ENCODE assay signal across 16 cellular contexts in genomic region chr7:132256721-132257212, GRCh38.
DNase-seq lines count a peak whose midpoint lies in the region; ATAC-seq and TF ChIP-seq lines count a peak whose summit lies in the region.
"Had no signal": no experiment of that assay in that cellular context is flagged by ENCODE, and none has a peak within 500 bp of the region (broad histone marks: within the 10 kb centered on the region; RNA-seq: fewer than 3 reads in every experiment).

No MANE protein-coding gene starts in this region.

- H3K27ac ChIP-seq in right atrium auricular region (no peak overlapping the region), VCaP (peak overlapping the region; percentile 100), esophagus squamous epithelium (peak overlapping the region in 3 of 4 donors; percentile 75 to 80 (median 79))
- H3K27ac ChIP-seq: Peyer's patch had no signal

- DNase-seq in left ventricle myocardium superior (no peak), right atrium auricular region (ENCODE audit: low spot score) (no peak), esophagus squamous epithelium (lab: John Stamatoyannopoulos, UW) (no peak), DMS 273 (lab: John Stamatoyannopoulos, UW; ENCODE audit: unreplicated experiment) (no peak)
- DNase-seq in activated T-cell treated with anti-CD3 and anti-CD28 coated beads, Interleukin-2, amount 50 U/mL, for 48 hours: no peak
- DNase-seq: DMS53, GDM1, H7, HFFc6, KG1, NCI-H1092 treated with DMSO at 0.1 percent for 48 hours, NCI-H524 treated with DMSO at 0.1 percent for 48 hours, NCI-H82, Peyer's patch had no signal

- ATAC-seq in left ventricle myocardium superior: peak; percentile 7
- ATAC-seq in GM21825 (IDR thresholded peaks at IDR 0.05; ENCODE audit: unreplicated experiment): no peak

- TF ChIP-seq CTCF in right atrium auricular region (IDR thresholded peaks at IDR 0.05) (no peak), VCaP (conservative IDR thresholded peaks at IDR 0.05) (no peak), esophagus squamous epithelium (IDR thresholded peaks at IDR 0.05) (no peak)

- WGBS in esophagus squamous epithelium, 2 donors: 67 to 68% methylated on average over 6 of the region's 6 CpGs

- H3K9me3 ChIP-seq in right atrium auricular region: no peaks in the 10 kb centered on the region
- H3K9me3 ChIP-seq in esophagus squamous epithelium: no peaks in the 10 kb centered on the region
- H3K9me3 ChIP-seq: Peyer's patch had no signal

- intact Hi-C loops in left ventricle myocardium superior (cut with micrococcal nuclease): no loop called here
- intact Hi-C loops in esophagus squamous epithelium (cut with DNase I): no loop called here

- H3K4me1 ChIP-seq in right atrium auricular region: peaks cover 0 to 28% of the 10 kb centered on the region in 2 donors
- peaks cover 0 to 25% (median 0%) of the 10 kb centered on the region in 3 donors for H3K4me1 ChIP-seq in esophagus squamous epithelium
- H3K4me1 ChIP-seq: Peyer's patch had no signal

- H3K27me3 ChIP-seq in right atrium auricular region: no peaks in the 10 kb centered on the region
- peaks cover 0 to 5% (median 0%) of the 10 kb centered on the region in 4 donors for H3K27me3 ChIP-seq in esophagus squamous epithelium
- H3K27me3 ChIP-seq: Peyer's patch had no signal

- H3K36me3 ChIP-seq in right atrium auricular region: no peaks in the 10 kb centered on the region
- H3K36me3 ChIP-seq in esophagus squamous epithelium: no peaks in the 10 kb centered on the region
- H3K36me3 ChIP-seq: Peyer's patch had no signal

- no peak for TF ChIP-seq POLR2A in esophagus squamous epithelium (IDR thresholded peaks at IDR 0.05)

- H3K4me3 ChIP-seq in right atrium auricular region: no peak overlapping the region
- no peak overlapping the region for H3K4me3 ChIP-seq in esophagus squamous epithelium
- H3K4me3 ChIP-seq: Peyer's patch had no signal

Comparison
In these comparisons a context has a peak if more than half of its experiments do, and no peak if none do; other contexts are left out.
1. H3K27ac ChIP-seq: peak in VCaP (single experiment) and esophagus squamous epithelium (3 of 4); none in right atrium auricular region (0 of 2).